In genomic region chr16:27638833-27639587, GRCh38 we compare ENCODE assay signal across 10 cellular contexts.
DNase-seq lines count a peak whose midpoint lies in the region; ATAC-seq and TF ChIP-seq lines count a peak whose summit lies in the region.
"Had no signal": no experiment of that assay in that cellular context is flagged by ENCODE, and none has a peak within 500 bp of the region (broad histone marks: within the 10 kb centered on the region; RNA-seq: fewer than 3 reads in every experiment).

No MANE protein-coding gene starts in this region.

- 93 to 98% methylated on average over 13 to 16 of the region's 16 CpGs for WGBS in endodermal cell (ENCODE audit: insufficient coverage in 1 of 2, insufficient read length in 1 of 2), 2 experiments

- no peak for ATAC-seq in T-helper 17 cell

- DNase-seq in T-helper 17 cell: no peak
- no peak for DNase-seq in endodermal cell
- no peak for DNase-seq in type B pancreatic cell (ENCODE audit: extremely low spot score, unreplicated experiment)
- DNase-seq in stimulated activated CD4-positive, alpha-beta T cell treated with anti-CD3 and anti-CD28 coated beads, Interleukin-15, amount 100 ng/mL, for 24 hours: no peak
- no peak for DNase-seq in NCI-H2081 treated with DMSO at 0.1 percent for 48 hours (lab: John Stamatoyannopoulos, UW)
- DNase-seq in GM20000 (ENCODE audit: low spot score): no peak
- DNase-seq: NCI-H2029 treated with DMSO at 0.1 percent for 48 hours had no signal

- peaks cover 9% of the 10 kb centered on the region for H3K36me3 ChIP-seq in endodermal cell (ENCODE audit: control insufficient read depth, insufficient read depth, low read length)
- no peaks in the 10 kb centered on the region for H3K36me3 ChIP-seq in mucosa of rectum (ENCODE audit: control insufficient read depth in 2 of 2, insufficient read depth in 2 of 2, low read length in 2 of 2)
- H3K36me3 ChIP-seq: HAP-1 had no signal

- peak overlapping the region; percentile 67 for H3K27ac Mint-ChIP-seq in T-helper 17 cell
- no peak overlapping the region for H3K27ac Mint-ChIP-seq in endodermal cell
- peak overlapping the region; percentile 100 for H3K27ac Mint-ChIP-seq in type B pancreatic cell

- H3K4me3 Mint-ChIP-seq in T-helper 17 cell (no peak overlapping the region), endodermal cell (no peak overlapping the region), type B pancreatic cell (peak overlapping the region; percentile 78)

- H3K36me3 Mint-ChIP-seq in T-helper 17 cell (ENCODE audit: low read depth) (peaks cover 11% of the 10 kb centered on the region), endodermal cell (ENCODE audit: low read depth) (peaks cover 16% of the 10 kb centered on the region), type B pancreatic cell (peaks cover 6% of the 10 kb centered on the region)

- H3K27me3 Mint-ChIP-seq in T-helper 17 cell: no peaks in the 10 kb centered on the region
- H3K27me3 Mint-ChIP-seq in endodermal cell (ENCODE audit: insufficient read depth): no peaks in the 10 kb centered on the region
- no peaks in the 10 kb centered on the region for H3K27me3 Mint-ChIP-seq in type B pancreatic cell

- H3K9me3 Mint-ChIP-seq in endodermal cell (peaks cover 2% of the 10 kb centered on the region), type B pancreatic cell (no peaks in the 10 kb centered on the region)

- H3K4me1 Mint-ChIP-seq in T-helper 17 cell: peaks cover 9% of the 10 kb centered on the region
- H3K4me1 Mint-ChIP-seq in endodermal cell: peaks cover 2% of the 10 kb centered on the region
- peaks cover 58% of the 10 kb centered on the region for H3K4me1 Mint-ChIP-seq in type B pancreatic cell (ENCODE audit: unreplicated experiment)

- TF ChIP-seq CTCF in endodermal cell (conservative IDR thresholded peaks at IDR 0.05) (no peak), type B pancreatic cell (conservative IDR thresholded peaks at IDR 0.05) (no peak), GM20000 (IDR thresholded peaks at IDR 0.05; ENCODE audit: extremely low read depth, missing control alignments) (no peak)

- H3K9ac ChIP-seq in endodermal cell (ENCODE audit: extremely low read depth, low read length, poor library complexity, severe bottlenecking): no peak overlapping the region
- H3K9ac ChIP-seq in mucosa of rectum (ENCODE audit: low read depth in 1 of 2, low read length in 2 of 2): peak overlapping the region in 1 of 2 donors; percentile 8
- H3K9ac ChIP-seq: BLaER1 had no signal

- H3K27ac ChIP-seq in endodermal cell (ENCODE audit: low read depth, low read length) (peak overlapping the region; percentile 7), mucosa of rectum (ENCODE audit: low read depth in 2 of 2, low read length in 2 of 2) (peak overlapping the region; percentile 66 to 74)
- H3K27ac ChIP-seq: BLaER1 had no signal

- no peaks in the 10 kb centered on the region for H3K4me1 ChIP-seq in endodermal cell (ENCODE audit: control insufficient read depth, insufficient read depth, low read length)
- H3K4me1 ChIP-seq in mucosa of rectum (ENCODE audit: control insufficient read depth in 2 of 2, insufficient read depth in 2 of 2, low read length in 2 of 2): peaks cover 22 to 27% of the 10 kb centered on the region in 2 donors
- H3K4me1 ChIP-seq: HAP-1 had no signal

- no peaks in the 10 kb centered on the region for H3K9me3 ChIP-seq in T-helper 17 cell (ENCODE audit: control insufficient read depth, low read length, poor library complexity, severe bottlenecking)
- H3K9me3 ChIP-seq in endodermal cell (ENCODE audit: control insufficient read depth, low read length): no peaks in the 10 kb centered on the region
- no peaks in the 10 kb centered on the region for H3K9me3 ChIP-seq in mucosa of rectum (ENCODE audit: control insufficient read depth in 2 of 2, low read length in 2 of 2)
- H3K9me3 ChIP-seq: HAP-1 had no signal

- H3K4me3 ChIP-seq in endodermal cell (ENCODE audit: low read length): no peak overlapping the region
- H3K4me3 ChIP-seq in mucosa of rectum (ENCODE audit: low read length in 2 of 2): no peak overlapping the region
- H3K4me3 ChIP-seq: BLaER1, HAP-1 had no signal

- no peaks in the 10 kb centered on the region for H3K27me3 ChIP-seq in endodermal cell (ENCODE audit: control insufficient read depth, insufficient read depth, low read length, poor library complexity, severe bottlenecking)
- H3K27me3 ChIP-seq in mucosa of rectum (ENCODE audit: control insufficient read depth in 2 of 2, insufficient read depth in 2 of 2, low read length in 2 of 2): no peaks in the 10 kb centered on the region
